ENCODE assay signal across 29 cellular contexts in genomic region chr19:12345197-12345596, GRCh38.
"Had no signal": no experiment of that assay in that cellular context is flagged by ENCODE, and none has a peak within 500 bp of the region (broad histone marks: within the 10 kb centered on the region; RNA-seq: fewer than 3 reads in every experiment).

No MANE protein-coding gene starts in this region.

- H3K36me3 ChIP-seq: uterus had no signal

- FAIRE-seq: urothelium cell line had no signal

- H3K4me3 ChIP-seq: stomach, suprapubic skin, testis, thoracic aorta, thyroid gland, tibial artery, tibial nerve, transverse colon, upper lobe of left lung, upper lobe of right lung, uterus, vagina had no signal

- H3K27ac ChIP-seq: stomach, suprapubic skin, testis, thoracic aorta, thyroid gland, tibial artery, tibial nerve, transverse colon, upper lobe of left lung, upper lobe of right lung, uterus, vagina had no signal

- H3K36me3 Mint-ChIP-seq: stimulated activated effector memory CD8-positive, alpha-beta T cell treated with anti-CD3 and anti-CD28 coated beads, Interleukin-12 subunit alpha, Interleukin-12 subunit beta, amount 100 ng/mL, for 72 hours had no signal

- H3K27me3 Mint-ChIP-seq: stimulated activated memory B cell treated with anti-CD40 and anti-IgM and Interleukin-4, amounts not matched to agents 10 μg/mL and 1 μg/mL and 100 μg/mL, for 72 hours; stimulated activated naive B cell treated with anti-CD40 and anti-IgM and Interleukin-4, amounts not matched to agents 10 μg/mL and 1 μg/mL and 100 μg/mL, for 72 hours; stimulated activated naive CD8-positive, alpha-beta T cell treated with anti-CD3 and anti-CD28 coated beads, Interleukin-15, amount 100 ng/mL, for 72 hours; stimulated activated naive CD8-positive, alpha-beta T cell treated with anti-CD3 and anti-CD28 coated beads, Interleukin-15, Interleukin-2, amounts not matched to agents 100 ng/mL and 50 ng/mL, for 24 hours; type B pancreatic cell had no signal

- H3K27me3 ChIP-seq: stomach, suprapubic skin, testis, thyroid gland, tibial artery, tibial nerve, transverse colon, upper lobe of left lung, upper lobe of right lung, uterus, vagina had no signal

- H3K9me3 ChIP-seq: testis, thyroid gland had no signal

- ATAC-seq: stimulated activated effector memory CD8-positive, alpha-beta T cell treated with anti-CD3 and anti-CD28 coated beads, Interleukin-12 subunit alpha, Interleukin-12 subunit beta, amount 100 ng/mL, for 72 hours; stimulated activated memory B cell treated with anti-CD40 and anti-IgM and Interleukin-4, amounts not matched to agents 10 μg/mL and 1 μg/mL and 100 μg/mL, for 72 hours; stimulated activated naive B cell treated with anti-CD40 and anti-IgM and Interleukin-4, amounts not matched to agents 10 μg/mL and 1 μg/mL and 100 μg/mL, for 72 hours; stimulated activated naive CD8-positive, alpha-beta T cell treated with anti-CD3 and anti-CD28 coated beads, Interleukin-15, amount 100 ng/mL, for 72 hours; stimulated activated naive CD8-positive, alpha-beta T cell treated with anti-CD3 and anti-CD28 coated beads, Interleukin-15, Interleukin-2, amounts not matched to agents 100 U/mL and 50 U/mL, for 24 hours; upper lobe of right lung had no signal

- DNase-seq: stimulated activated CD4-positive, alpha-beta T cell treated with anti-CD3 and anti-CD28 coated beads, Interleukin-2, amount 100 ng/mL, for 48 hours; stimulated activated CD4-positive, alpha-beta T cell treated with anti-CD3 and anti-CD28 coated beads, Interleukin-4, amount 100 ng/mL, for 1 hour; stimulated activated CD4-positive, alpha-beta T cell treated with anti-CD3 and anti-CD28 coated beads, Interleukin-4, amount 100 ng/mL, for 24 hours; stimulated activated CD4-positive, alpha-beta T cell treated with anti-CD3 and anti-CD28 coated beads, Interleukin-4, amount 100 ng/mL, for 4 hours; stimulated activated CD8-positive, alpha-beta memory T cell treated with anti-CD3 and anti-CD28 coated beads, Interleukin-4, amount 100 ng/mL, for 48 hours; stimulated activated naive B cell treated with anti-CD40 and anti-IgM and Interleukin-4, amounts not matched to agents 10 μg/mL and 1 μg/mL and 100 μg/mL, for 72 hours; stimulated activated naive CD4-positive, alpha-beta T cell; stimulated activated naive CD4-positive, alpha-beta T cell treated with Interleukin-2 at 50 U/mL for 16 hours; stimulated activated naive CD8-positive, alpha-beta T cell treated with anti-CD3 and anti-CD28 coated beads, Interleukin-15, amount 100 ng/mL, for 72 hours; stimulated activated naive CD8-positive, alpha-beta T cell treated with anti-CD3 and anti-CD28 coated beads, Interleukin-15, Interleukin-2, amounts not matched to agents 100 U/mL and 50 U/mL, for 24 hours; stomach; substantia nigra; testis; thyroid gland; tibial artery; transverse colon; trophoblast cell; upper lobe of left lung; upper lobe of right lung; uterus had no signal

- H3K4me1 ChIP-seq: stomach, suprapubic skin, testis, thyroid gland, tibial artery, tibial nerve, transverse colon, upper lobe of left lung, upper lobe of right lung, uterus, vagina had no signal

- H3K4me1 Mint-ChIP-seq: stimulated activated effector memory CD8-positive, alpha-beta T cell treated with anti-CD3 and anti-CD28 coated beads, Interleukin-12 subunit alpha, Interleukin-12 subunit beta, amount 100 ng/mL, for 72 hours; stimulated activated memory B cell treated with anti-CD40 and anti-IgM and Interleukin-4, amounts not matched to agents 10 μg/mL and 1 μg/mL and 100 μg/mL, for 72 hours; stimulated activated naive CD8-positive, alpha-beta T cell treated with anti-CD3 and anti-CD28 coated beads, Interleukin-15, amount 100 ng/mL, for 72 hours had no signal

- H3K27ac Mint-ChIP-seq: stimulated activated effector memory CD8-positive, alpha-beta T cell treated with anti-CD3 and anti-CD28 coated beads, Interleukin-12 subunit alpha, Interleukin-12 subunit beta, amount 100 ng/mL, for 72 hours; stimulated activated memory B cell treated with anti-CD40 and anti-IgM and Interleukin-4, amounts not matched to agents 10 μg/mL and 1 μg/mL and 100 μg/mL, for 72 hours; stimulated activated naive B cell treated with anti-CD40 and anti-IgM and Interleukin-4, amounts not matched to agents 10 μg/mL and 1 μg/mL and 100 μg/mL, for 72 hours; stimulated activated naive CD8-positive, alpha-beta T cell treated with anti-CD3 and anti-CD28 coated beads, Interleukin-15, amount 100 ng/mL, for 72 hours; stimulated activated naive CD8-positive, alpha-beta T cell treated with anti-CD3 and anti-CD28 coated beads, Interleukin-15, Interleukin-2, amounts not matched to agents 100 ng/mL and 50 ng/mL, for 24 hours; type B pancreatic cell had no signal

- H3K4me3 Mint-ChIP-seq: stimulated activated effector memory CD8-positive, alpha-beta T cell treated with anti-CD3 and anti-CD28 coated beads, Interleukin-12 subunit alpha, Interleukin-12 subunit beta, amount 100 ng/mL, for 72 hours; stimulated activated memory B cell treated with anti-CD40 and anti-IgM and Interleukin-4, amounts not matched to agents 10 μg/mL and 1 μg/mL and 100 μg/mL, for 72 hours; stimulated activated naive B cell treated with anti-CD40 and anti-IgM and Interleukin-4, amounts not matched to agents 10 μg/mL and 1 μg/mL and 100 μg/mL, for 72 hours; stimulated activated naive CD8-positive, alpha-beta T cell treated with anti-CD3 and anti-CD28 coated beads, Interleukin-15, amount 100 ng/mL, for 72 hours; stimulated activated naive CD8-positive, alpha-beta T cell treated with anti-CD3 and anti-CD28 coated beads, Interleukin-15, Interleukin-2, amounts not matched to agents 100 ng/mL and 50 ng/mL, for 24 hours; type B pancreatic cell had no signal
